In the genomic region with DNA sequence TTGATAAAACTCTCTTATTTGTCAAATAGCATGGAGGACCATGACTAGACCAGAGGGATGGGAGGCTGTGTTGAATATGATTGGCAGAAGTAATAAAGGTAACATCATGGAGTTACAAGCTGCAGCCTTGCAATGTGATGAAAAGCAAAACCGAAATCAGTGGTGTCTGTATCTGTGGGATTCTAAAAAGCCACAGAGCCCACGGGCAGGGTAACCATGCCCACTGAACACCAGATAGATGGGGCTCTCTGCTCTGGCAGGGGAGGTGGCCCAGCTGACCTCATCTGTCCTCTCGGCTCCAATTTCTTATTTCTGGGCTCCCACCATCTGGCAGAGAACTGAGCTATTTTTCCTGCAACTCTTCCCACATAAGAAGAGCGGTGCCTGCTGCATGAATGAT, we compare ENCODE assay signal across 33 cellular contexts.
"Had no signal": no experiment of that assay in that cellular context is flagged by ENCODE, and none has a peak within 500 bp of the region (broad histone marks: within the 10 kb centered on the region; RNA-seq: fewer than 3 reads in every experiment).

No MANE protein-coding gene starts in this region.

- H3K4me1 Mint-ChIP-seq: activated B cell treated with CpG ODN at 0.5 μM for 24 hours; activated CD4-positive, alpha-beta T cell treated with anti-CD3 and anti-CD28 coated beads, Interleukin-2, amount 10 ng/mL, durations not matched to agents 24 days and 14 days; activated naive CD8-positive, alpha-beta T cell treated with anti-CD3 and anti-CD28 coated beads, Interleukin-2, amount 10 ng/mL, durations not matched to agents 7 days and 5 days; activated T-helper 17 cell treated with anti-CD3 and anti-CD28 coated beads, Interleukin-2, amount 50 U/mL, for 72 hours had no signal

- H3K4me1 ChIP-seq: adrenal gland, body of pancreas, breast epithelium had no signal

- DNase-seq: activated B cell treated with CpG ODN at 0.5 μM for 24 hours; activated CD4-positive, alpha-beta memory T cell treated with anti-CD3 and anti-CD28 coated beads for 36 hours; activated CD4-positive, alpha-beta T cell treated with anti-CD3 and anti-CD28 coated beads for 4 hours; activated CD4-positive, alpha-beta T cell treated with anti-CD3 and anti-CD28 coated beads, Interleukin-2, amount 10 ng/mL, durations not matched to agents 24 days and 14 days; activated CD4-positive, alpha-beta T cell treated with anti-CD3 and anti-CD28 coated beads, Interleukin-2, amount 50 U/mL, for 1 hour; activated CD4-positive, alpha-beta T cell treated with anti-CD3 and anti-CD28 coated beads, Interleukin-2, amount 50 U/mL, for 4 hours; activated CD4-positive, CD25-positive, alpha-beta regulatory T cell treated with anti-CD3 and anti-CD28 coated beads, Interleukin-2, amount 50 U/mL, for 72 hours; activated CD8-positive, alpha-beta memory T cell treated with anti-CD3 and anti-CD28 coated beads, Interleukin-2, amount 50 U/mL, for 4 hours; activated effector memory CD4-positive, alpha-beta T cell treated with anti-CD3 and anti-CD28 coated beads, Interleukin-2, amount 50 U/mL, for 16 hours; activated gamma-delta T cell treated with Interleukin-2 at 50 U/mL for 16 hours; activated naive CD4-positive, alpha-beta T cell; activated naive CD4-positive, alpha-beta T cell treated with anti-CD3 and anti-CD28 coated beads for 36 hours; activated naive CD4-positive, alpha-beta T cell treated with anti-CD3 and anti-CD28 coated beads, Interleukin-2, amount 50 U/mL, for 16 hours; activated naive CD8-positive, alpha-beta T cell treated with anti-CD3 and anti-CD28 coated beads, Interleukin-2, amount 10 ng/mL, durations not matched to agents 7 days and 5 days; activated T-cell treated with anti-CD3 and anti-CD28 coated beads for 4 hours; activated T-cell treated with anti-CD3 and anti-CD28 coated beads, Interleukin-2, amount 50 U/mL, for 1 hour; activated T-cell treated with anti-CD3 and anti-CD28 coated beads, Interleukin-2, amount 50 U/mL, for 4 hours; activated T-cell treated with anti-CD3 and anti-CD28 coated beads, Interleukin-2, amount 50 U/mL, for 72 hours; adrenal gland; amniotic stem cell; aorta; body of pancreas; brain microvascular endothelial cell; central memory CD4-positive, alpha-beta T cell; T-helper 1 cell; T-helper 9 cell had no signal

- H3K9me3 ChIP-seq: adrenal gland, body of pancreas, breast epithelium had no signal

- H3K27me3 Mint-ChIP-seq: activated B cell treated with CpG ODN at 0.5 μM for 24 hours; activated CD4-positive, alpha-beta T cell treated with anti-CD3 and anti-CD28 coated beads, Interleukin-2, amount 10 ng/mL, durations not matched to agents 24 days and 14 days; activated naive CD8-positive, alpha-beta T cell treated with anti-CD3 and anti-CD28 coated beads, Interleukin-2, amount 10 ng/mL, durations not matched to agents 7 days and 5 days had no signal

- H3K9me3 Mint-ChIP-seq: activated B cell treated with CpG ODN at 0.5 μM for 24 hours; activated CD4-positive, alpha-beta memory T cell treated with anti-CD3 and anti-CD28 coated beads for 36 hours; activated CD4-positive, alpha-beta T cell treated with anti-CD3 and anti-CD28 coated beads, Interleukin-2, amount 10 ng/mL, durations not matched to agents 24 days and 14 days; activated T-helper 1 cell treated with anti-CD3 and anti-CD28 coated beads, Interleukin-12 subunit alpha, Interleukin-12 subunit beta, Interleukin-2, Interleukin-4 antibody, amounts not matched to agents 30 ng/mL and 10 ng/mL and 1 ng/mL, durations not matched to agents 14 hours and 24 hours and 36 hours; activated T-helper 17 cell treated with anti-CD3 and anti-CD28 coated beads, Interleukin-2, amount 50 U/mL, for 72 hours; T-helper 1 cell treated with Interleukin-12 subunit alpha and Interleukin-12 subunit beta and Interleukin-4 antibody, amounts not matched to agents 30 μg/mL and 1 μg/mL, for 36 hours had no signal

- H3K4me3 ChIP-seq: adrenal gland, body of pancreas, breast epithelium had no signal

- H3K36me3 ChIP-seq: adrenal gland, brain microvascular endothelial cell, breast epithelium had no signal

- H3K27ac ChIP-seq: adrenal gland, body of pancreas, brain microvascular endothelial cell, breast epithelium, VCaP had no signal

- H3K4me3 Mint-ChIP-seq: activated B cell treated with CpG ODN at 0.5 μM for 24 hours; activated CD4-positive, alpha-beta memory T cell treated with anti-CD3 and anti-CD28 coated beads for 36 hours; activated CD4-positive, alpha-beta T cell treated with anti-CD3 and anti-CD28 coated beads, Interleukin-2, amount 10 ng/mL, durations not matched to agents 24 days and 14 days; activated naive CD4-positive, alpha-beta T cell treated with anti-CD3 and anti-CD28 coated beads for 36 hours; activated naive CD8-positive, alpha-beta T cell treated with anti-CD3 and anti-CD28 coated beads, Interleukin-2, amount 10 ng/mL, durations not matched to agents 7 days and 5 days; activated T-cell treated with anti-CD3 and anti-CD28 coated beads, Interleukin-2, amount 50 U/mL, for 4 hours; activated T-cell treated with anti-CD3 and anti-CD28 coated beads, Interleukin-2, amount 50 U/mL, for 72 hours; activated T-helper 1 cell treated with anti-CD3 and anti-CD28 coated beads, Interleukin-12 subunit alpha, Interleukin-12 subunit beta, Interleukin-2, Interleukin-4 antibody, amounts not matched to agents 30 ng/mL and 10 ng/mL and 1 ng/mL, durations not matched to agents 14 hours and 24 hours and 36 hours; activated T-helper 17 cell treated with anti-CD3 and anti-CD28 coated beads, Interleukin-2, amount 50 U/mL, for 72 hours; T-helper 1 cell treated with Interleukin-12 subunit alpha and Interleukin-12 subunit beta and Interleukin-4 antibody, amounts not matched to agents 30 μg/mL and 1 μg/mL, for 36 hours; T-helper 2 cell treated with Interferon-gamma antibody and Interleukin-4, amounts not matched to agents 5 μg/mL and 100 μg/mL, for 36 hours had no signal

- H3K27me3 ChIP-seq: adrenal gland, body of pancreas, brain microvascular endothelial cell, breast epithelium had no signal

- H3K27ac Mint-ChIP-seq: activated B cell treated with CpG ODN at 0.5 μM for 24 hours; activated CD4-positive, alpha-beta memory T cell treated with anti-CD3 and anti-CD28 coated beads for 36 hours; activated CD4-positive, alpha-beta T cell treated with anti-CD3 and anti-CD28 coated beads, Interleukin-2, amount 10 ng/mL, durations not matched to agents 24 days and 14 days; activated naive CD4-positive, alpha-beta T cell treated with anti-CD3 and anti-CD28 coated beads for 36 hours; activated naive CD4-positive, alpha-beta T cell treated with anti-CD3 and anti-CD28 coated beads, Interleukin-2, amount 50 U/mL, for 72 hours; activated naive CD8-positive, alpha-beta T cell treated with anti-CD3 and anti-CD28 coated beads, Interleukin-2, amount 10 ng/mL, durations not matched to agents 7 days and 5 days; activated T-cell treated with anti-CD3 and anti-CD28 coated beads, Interleukin-2, amount 50 U/mL, for 72 hours; activated T-helper 1 cell treated with anti-CD3 and anti-CD28 coated beads, Interleukin-12 subunit alpha, Interleukin-12 subunit beta, Interleukin-2, Interleukin-4 antibody, amounts not matched to agents 30 ng/mL and 10 ng/mL and 1 ng/mL, durations not matched to agents 14 hours and 24 hours and 36 hours; activated T-helper 17 cell treated with anti-CD3 and anti-CD28 coated beads, Interleukin-2, amount 50 U/mL, for 72 hours; T-helper 1 cell treated with Interleukin-12 subunit alpha and Interleukin-12 subunit beta and Interleukin-4 antibody, amounts not matched to agents 30 μg/mL and 1 μg/mL, for 36 hours; T-helper 2 cell treated with Interferon-gamma antibody and Interleukin-4, amounts not matched to agents 5 μg/mL and 100 μg/mL, for 36 hours had no signal

- H3K36me3 Mint-ChIP-seq: activated CD4-positive, alpha-beta memory T cell treated with anti-CD3 and anti-CD28 coated beads for 36 hours; activated naive CD4-positive, alpha-beta T cell treated with anti-CD3 and anti-CD28 coated beads, Interleukin-2, amount 50 U/mL, for 72 hours; activated naive CD8-positive, alpha-beta T cell treated with anti-CD3 and anti-CD28 coated beads, Interleukin-2, amount 10 ng/mL, durations not matched to agents 7 days and 5 days had no signal

- ATAC-seq: activated naive CD4-positive, alpha-beta T cell treated with anti-CD3 and anti-CD28 coated beads, Interleukin-2, amount 50 U/mL, for 72 hours; activated T-cell treated with anti-CD3 and anti-CD28 coated beads, Interleukin-2, amount 50 U/mL, for 4 hours; activated T-cell treated with anti-CD3 and anti-CD28 coated beads, Interleukin-2, amount 50 U/mL, for 72 hours; activated T-helper 17 cell treated with anti-CD3 and anti-CD28 coated beads, Interleukin-2, amount 50 U/mL, for 72 hours; body of pancreas had no signal
